7 cellular contexts compared by ENCODE assay signal in the genomic region with DNA sequence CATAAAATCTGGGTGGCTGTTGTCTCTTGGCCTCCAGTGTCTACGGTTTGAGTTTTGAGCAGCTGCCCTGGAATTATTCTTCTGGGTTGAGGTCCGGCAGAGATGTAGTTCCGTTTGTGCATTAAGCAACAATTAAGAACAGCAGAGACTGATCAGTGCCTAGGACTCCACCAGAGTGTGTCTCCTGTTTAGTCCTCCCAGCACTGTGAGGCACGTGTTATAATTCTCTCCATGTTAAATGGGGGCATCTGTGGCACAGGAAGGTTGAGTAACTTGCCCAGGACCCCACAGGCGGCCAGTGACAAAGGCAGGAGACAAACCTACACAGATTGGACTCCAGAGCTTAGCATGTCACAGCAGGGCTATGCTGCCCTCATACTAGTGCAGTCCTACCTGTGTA.
"Had no signal": no experiment of that assay in that cellular context is flagged by ENCODE, and none has a peak within 500 bp of the region (broad histone marks: within the 10 kb centered on the region; RNA-seq: fewer than 3 reads in every experiment).

No MANE protein-coding gene starts in this region.

- H3K36me3 ChIP-seq: HAP-1 had no signal

- H3K9ac ChIP-seq: GM23248 had no signal

- H3K4me3 ChIP-seq: GM23248, HAP-1, K562 had no signal

- H3K27ac Mint-ChIP-seq: HFFc6 had no signal

- H3K4me3 Mint-ChIP-seq: HFFc6 had no signal

- H2AFZ ChIP-seq: GM23248 had no signal

- DNase-seq: GM23248, HFFc6, IMR-90, KG1 had no signal

- H3K27ac ChIP-seq: GM23248 had no signal

- ATAC-seq: HCT116, K562 had no signal

- H3K4me1 ChIP-seq: HAP-1 had no signal

- H3K9me3 ChIP-seq: HAP-1 had no signal
